1 cellular context compared by ENCODE assay signal in the genomic region with DNA sequence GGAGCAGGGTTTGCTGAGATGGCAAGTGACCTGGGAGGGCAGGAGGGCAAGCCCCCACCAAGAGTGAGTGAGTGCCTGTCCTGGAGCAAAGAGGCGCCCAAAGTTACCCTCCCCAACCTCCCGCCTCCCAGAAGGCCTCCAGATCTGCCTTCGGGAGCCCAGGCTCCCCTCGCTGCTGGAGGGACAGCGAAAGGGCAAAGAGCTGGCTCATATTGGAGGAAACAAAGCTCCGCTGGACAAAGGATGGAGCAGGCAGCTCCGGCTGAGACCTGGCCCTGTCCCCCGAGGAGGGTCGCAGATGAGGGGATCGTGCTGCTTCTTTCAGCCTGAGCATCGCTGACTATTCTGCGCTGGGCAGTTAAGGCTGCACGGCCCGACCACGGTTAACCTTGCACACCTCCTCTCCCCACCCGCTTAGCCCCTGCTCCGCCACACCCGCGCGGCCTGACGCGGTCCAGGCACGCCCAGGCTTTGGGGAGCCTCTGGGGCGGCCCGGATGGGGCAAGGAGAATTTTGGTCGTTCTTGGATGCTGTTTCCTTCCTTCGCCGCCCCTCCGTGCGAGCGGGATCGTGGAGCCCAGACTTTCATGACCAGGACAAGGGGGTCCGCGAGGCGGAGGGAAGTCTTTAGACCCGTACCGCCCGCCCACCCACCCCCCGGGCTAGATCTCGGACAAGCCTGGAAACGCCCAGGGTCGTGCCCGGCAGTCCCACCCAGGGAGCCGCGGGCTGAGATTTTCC.
TF ChIP-seq lines count a peak whose summit lies in the region.

No MANE protein-coding gene starts in this region.

TF ChIP-seq in HepG2, 621 proteins besides CTCF, POLR2A, EP300 and RAD21:
- TF ChIP-seq, protein P1, sequence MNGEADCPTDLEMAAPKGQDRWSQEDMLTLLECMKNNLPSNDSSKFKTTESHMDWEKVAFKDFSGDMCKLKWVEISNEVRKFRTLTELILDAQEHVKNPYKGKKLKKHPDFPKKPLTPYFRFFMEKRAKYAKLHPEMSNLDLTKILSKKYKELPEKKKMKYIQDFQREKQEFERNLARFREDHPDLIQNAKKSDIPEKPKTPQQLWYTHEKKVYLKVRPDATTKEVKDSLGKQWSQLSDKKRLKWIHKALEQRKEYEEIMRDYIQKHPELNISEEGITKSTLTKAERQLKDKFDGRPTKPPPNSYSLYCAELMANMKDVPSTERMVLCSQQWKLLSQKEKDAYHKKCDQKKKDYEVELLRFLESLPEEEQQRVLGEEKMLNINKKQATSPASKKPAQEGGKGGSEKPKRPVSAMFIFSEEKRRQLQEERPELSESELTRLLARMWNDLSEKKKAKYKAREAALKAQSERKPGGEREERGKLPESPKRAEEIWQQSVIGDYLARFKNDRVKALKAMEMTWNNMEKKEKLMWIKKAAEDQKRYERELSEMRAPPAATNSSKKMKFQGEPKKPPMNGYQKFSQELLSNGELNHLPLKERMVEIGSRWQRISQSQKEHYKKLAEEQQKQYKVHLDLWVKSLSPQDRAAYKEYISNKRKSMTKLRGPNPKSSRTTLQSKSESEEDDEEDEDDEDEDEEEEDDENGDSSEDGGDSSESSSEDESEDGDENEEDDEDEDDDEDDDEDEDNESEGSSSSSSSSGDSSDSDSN (CRISPR knock-in tag; IDR thresholded peaks at IDR 0.05), result 0 out of 2 replicates have a peak, but pooled peaks have one; percentile 34
- TF ChIP-seq, protein P2, sequence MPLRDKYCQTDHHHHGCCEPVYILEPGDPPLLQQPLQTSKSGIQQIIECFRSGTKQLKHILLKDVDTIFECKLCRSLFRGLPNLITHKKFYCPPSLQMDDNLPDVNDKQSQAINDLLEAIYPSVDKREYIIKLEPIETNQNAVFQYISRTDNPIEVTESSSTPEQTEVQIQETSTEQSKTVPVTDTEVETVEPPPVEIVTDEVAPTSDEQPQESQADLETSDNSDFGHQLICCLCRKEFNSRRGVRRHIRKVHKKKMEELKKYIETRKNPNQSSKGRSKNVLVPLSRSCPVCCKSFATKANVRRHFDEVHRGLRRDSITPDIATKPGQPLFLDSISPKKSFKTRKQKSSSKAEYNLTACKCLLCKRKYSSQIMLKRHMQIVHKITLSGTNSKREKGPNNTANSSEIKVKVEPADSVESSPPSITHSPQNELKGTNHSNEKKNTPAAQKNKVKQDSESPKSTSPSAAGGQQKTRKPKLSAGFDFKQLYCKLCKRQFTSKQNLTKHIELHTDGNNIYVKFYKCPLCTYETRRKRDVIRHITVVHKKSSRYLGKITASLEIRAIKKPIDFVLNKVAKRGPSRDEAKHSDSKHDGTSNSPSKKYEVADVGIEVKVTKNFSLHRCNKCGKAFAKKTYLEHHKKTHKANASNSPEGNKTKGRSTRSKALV (CRISPR knock-in tag; IDR thresholded peaks at IDR 0.05), result no peak
- peak; percentile 21 for TF ChIP-seq AGO1 (IDR thresholded peaks at IDR 0.05; ENCODE audit: low read depth, low read length, poor library complexity, severe bottlenecking)
- TF ChIP-seq ZBTB42 (CRISPR knock-in tag; IDR thresholded peaks at IDR 0.05), result no peak
- TF ChIP-seq, protein P3, sequence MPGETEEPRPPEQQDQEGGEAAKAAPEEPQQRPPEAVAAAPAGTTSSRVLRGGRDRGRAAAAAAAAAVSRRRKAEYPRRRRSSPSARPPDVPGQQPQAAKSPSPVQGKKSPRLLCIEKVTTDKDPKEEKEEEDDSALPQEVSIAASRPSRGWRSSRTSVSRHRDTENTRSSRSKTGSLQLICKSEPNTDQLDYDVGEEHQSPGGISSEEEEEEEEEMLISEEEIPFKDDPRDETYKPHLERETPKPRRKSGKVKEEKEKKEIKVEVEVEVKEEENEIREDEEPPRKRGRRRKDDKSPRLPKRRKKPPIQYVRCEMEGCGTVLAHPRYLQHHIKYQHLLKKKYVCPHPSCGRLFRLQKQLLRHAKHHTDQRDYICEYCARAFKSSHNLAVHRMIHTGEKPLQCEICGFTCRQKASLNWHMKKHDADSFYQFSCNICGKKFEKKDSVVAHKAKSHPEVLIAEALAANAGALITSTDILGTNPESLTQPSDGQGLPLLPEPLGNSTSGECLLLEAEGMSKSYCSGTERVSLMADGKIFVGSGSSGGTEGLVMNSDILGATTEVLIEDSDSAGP (CRISPR knock-in tag; IDR thresholded peaks at IDR 0.05; ENCODE audit: borderline replicate concordance), result 0 out of 2 replicates have a peak, but pooled peaks have one; percentile 21
- TF ChIP-seq ZNF749 (CRISPR knock-in tag; IDR thresholded peaks at IDR 0.05; ENCODE audit: borderline replicate concordance), result no peak
- TF ChIP-seq ZNF891 (CRISPR knock-in tag; IDR thresholded peaks at IDR 0.05), result 0 out of 2 replicates have a peak, but pooled peaks have one; percentile 28
- TF ChIP-seq AGO2 (optimal IDR thresholded peaks at IDR 0.05; ENCODE audit: low read depth, low read length), result peak; percentile 60
- TF ChIP-seq SAP130 (CRISPR knock-in tag; IDR thresholded peaks at IDR 0.05; ENCODE audit: low read depth), result 0 out of 2 replicates have a peak, but pooled peaks have one; percentile 3
- peak; percentile 8; the same call in 1 of the 2 replicates for TF ChIP-seq KDM2A (CRISPR knock-in tag; IDR thresholded peaks at IDR 0.05; ENCODE audit: borderline replicate concordance, low read depth)
